11 cellular contexts compared by ENCODE assay signal in genomic region chr10:111107023-111107422, GRCh38. TPM values are rescaled to one million over a fixed set of nuclear protein-coding genes. Genes with fewer than 3 reads are reported as not detected.
"Had no signal": no experiment of that assay in that cellular context is flagged by ENCODE, and none has a peak within 500 bp of the region (broad histone marks: within the 10 kb centered on the region; RNA-seq: fewer than 3 reads in every experiment).

No MANE protein-coding gene starts in this region.

- DNase-seq: activated CD4-positive, alpha-beta T cell treated with anti-CD3 and anti-CD28 coated beads, Interleukin-2, amount 50 U/mL, for 1 hour; activated CD4-positive, CD25-positive, alpha-beta regulatory T cell; amniotic stem cell; cerebellar nuclear complex; esophagus squamous epithelium; foreskin fibroblast; glutamatergic neuron; stimulated activated CD4-positive, alpha-beta T cell treated with anti-CD3 and anti-CD28 coated beads, Interleukin-4, amount 100 ng/mL, for 1 hour; testis had no signal

- H3K9me3 ChIP-seq: esophagus squamous epithelium, testis had no signal

- H3K4me3 ChIP-seq: dorsolateral prefrontal cortex, esophagus squamous epithelium, testis had no signal

- H3K36me3 ChIP-seq: esophagus squamous epithelium had no signal

- H3K27ac ChIP-seq: dorsolateral prefrontal cortex, esophagus squamous epithelium, testis had no signal

- H3K27me3 ChIP-seq: dorsolateral prefrontal cortex, testis had no signal

- H3K4me1 ChIP-seq: esophagus squamous epithelium, testis had no signal

RNA-seq across cellular contexts. Expression of gene ADRA2A, which starts 30.2 kb away (rescaled TPM):
- total RNA-seq: activated T-helper 2 cell treated with anti-CD3 and anti-CD28 coated beads, Interferon-gamma antibody, Interleukin-2, Interleukin-4, amounts not matched to agents 10 μg/mL and 5 μg/mL and 100 μg/mL, durations not matched to agents 14 hours and 24 hours and 36 hours had no signal
